8 cellular contexts compared by ENCODE assay signal in the genomic region with DNA sequence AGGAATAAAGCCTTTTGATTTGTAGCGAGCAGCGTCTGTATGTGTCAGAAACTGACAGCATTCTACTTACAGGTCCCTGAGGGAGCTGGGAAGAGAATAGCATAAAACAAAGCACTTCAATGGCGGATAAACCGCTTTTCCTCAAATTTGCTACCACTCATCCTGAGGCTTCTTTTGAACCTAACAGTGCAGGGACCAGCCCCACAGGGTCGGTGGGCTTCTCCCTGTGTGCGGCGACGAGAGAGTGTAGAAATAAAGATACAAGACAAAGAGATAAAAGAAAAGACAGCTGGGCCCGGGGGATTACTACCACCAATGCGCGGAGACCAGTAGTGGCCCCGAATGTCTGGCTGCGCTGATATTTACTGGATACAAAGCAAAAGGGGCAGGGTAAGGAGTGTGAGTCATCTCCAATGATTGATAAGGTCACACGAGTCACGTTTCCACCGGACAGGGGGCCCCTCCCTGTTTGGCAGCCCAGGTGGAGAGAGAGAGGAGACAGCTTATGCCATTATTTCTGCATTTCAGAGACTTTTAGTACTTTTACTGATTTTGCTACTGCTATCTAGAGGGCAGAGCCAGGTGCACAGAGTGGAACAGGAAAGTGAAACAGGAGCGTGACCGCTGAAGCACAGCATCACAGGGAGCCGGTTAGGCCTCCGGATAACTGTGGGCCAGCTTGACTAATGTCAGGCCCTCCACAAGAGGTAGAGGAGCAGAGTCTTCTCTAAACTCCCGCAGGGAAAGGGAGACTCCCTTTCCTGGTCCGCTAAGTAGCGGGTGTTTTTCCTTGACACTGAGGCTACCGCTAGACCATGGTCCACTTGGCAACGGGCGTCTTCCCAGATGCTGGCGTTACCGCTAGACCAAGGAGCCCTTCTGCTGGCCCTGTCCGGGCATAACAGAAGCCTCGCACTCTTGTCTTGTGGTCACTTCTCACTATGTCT. TPM values are rescaled to one million over a fixed set of nuclear protein-coding genes. Genes with fewer than 3 reads are reported as not detected.
DNase-seq lines count a peak whose midpoint lies in the region; ATAC-seq and TF ChIP-seq lines count a peak whose summit lies in the region.
"Not testable (repeated sequence)": the region's sequence is repeated elsewhere in the genome, so short reads cannot be mapped to it uniquely, and the experiment has no call there.

No MANE protein-coding gene starts in this region.

- peak overlapping the region; percentile 99 for H3K4me3 Mint-ChIP-seq in nephron progenitor cell

- TF ChIP-seq CTCF in BE2C (IDR thresholded peaks at IDR 0.05; ENCODE audit: low read depth, low read length); HFF-Myc (IDR thresholded peaks at IDR 0.05; ENCODE audit: low read depth, low read length, missing control alignments); nephron progenitor cell (IDR thresholded peaks at IDR 0.05): not testable (repeated sequence)

- H3K36me3 Mint-ChIP-seq in nephron progenitor cell (ENCODE audit: low read depth) = peaks cover 48% of the 10 kb centered on the region

- not testable (repeated sequence) for H3K9me3 ChIP-seq in BE2C; SJSA1 (replicated peaks)

- ATAC-seq in left cardiac atrium = not testable (repeated sequence)

- peaks cover 53% of the 10 kb centered on the region for H3K4me1 Mint-ChIP-seq in nephron progenitor cell

- not testable (repeated sequence) for H3K27me3 Mint-ChIP-seq in nephron progenitor cell (ENCODE audit: low read depth, poor library complexity)

- H3K4me1 ChIP-seq in BE2C (peaks cover 11% of the 10 kb centered on the region), SJSA1 (replicated peaks) (peaks cover 39% of the 10 kb centered on the region)

- not testable (repeated sequence) for H3K9me3 Mint-ChIP-seq in nephron progenitor cell

- peak overlapping the region; percentile 100 for H3K27ac ChIP-seq in SJSA1

- H3K27me3 ChIP-seq in BE2C; SJSA1 (replicated peaks): not testable (repeated sequence)

- H3K27ac Mint-ChIP-seq in nephron progenitor cell = peak overlapping the region; percentile 78

- H3K4me3 ChIP-seq in BE2C (ENCODE audit: low read depth, low read length) (peak overlapping the region; percentile 88), HFF-Myc (replicated peaks; ENCODE audit: low read depth, low read length) (peak overlapping the region; percentile 98), SJSA1 (peak overlapping the region; percentile 95)

- peak; percentile 56 for DNase-seq in BE2C
- not testable (repeated sequence) for DNase-seq in HFF-Myc (ENCODE audit: extremely low read depth, low read depth); nephron progenitor cell
- DNase-seq in SJSA1 (ENCODE audit: low read depth in 1 of 2, low spot score in 2 of 2) = peak in 1 of 2 experiments; percentile 41
- DNase-seq in activated CD8-positive, alpha-beta memory T cell treated with anti-CD3 and anti-CD28 coated beads, Interleukin-2, amount 50 U/mL, for 48 hours = peak; percentile 67
- DNase-seq in central memory CD4-positive, alpha-beta T cell = peak; percentile 52
- peak; percentile 67 for DNase-seq in left cardiac atrium
- DNase-seq in stimulated activated naive CD4-positive, alpha-beta T cell (lab: John Stamatoyannopoulos, UW) = peak in 4 of 6 experiments; percentile 28 to 54 (median 40)

- intact Hi-C loops in left cardiac atrium (cut with DNase I) = loop anchor here (5.0 to 10.0 kb wide), 2 partner anchors 88 to 91 kb away; a partner anchor contains a TSS

- not testable (repeated sequence) for H3K36me3 ChIP-seq in BE2C
- H3K36me3 ChIP-seq in SJSA1 = peaks cover 76% of the 10 kb centered on the region

RNA-seq across cellular contexts. Expression of a gene that starts 4.1 kb away (rescaled TPM):
- 145 TPM for polyA plus RNA-seq in BE2C (2012; ENCODE audit: insufficient read depth, insufficient read length, low read depth)
- total RNA-seq in SJSA1 (2014; rRNA removed; shearing (Covaris generic)) = 79.5 and 86.0 TPM in 2 replicates
- total RNA-seq in left cardiac atrium = 10 to 100 TPM; 67.2 to 78.6 TPM

RNA-seq across cellular contexts. Expression of a gene that starts 7.9 kb away (rescaled TPM):
- polyA plus RNA-seq in BE2C (2012; ENCODE audit: insufficient read depth, insufficient read length, low read depth) = 2.9 TPM
- total RNA-seq in SJSA1 (2014; rRNA removed; shearing (Covaris generic)) = 3.5 and 11.8 TPM in 2 replicates
- total RNA-seq in left cardiac atrium = 10 to 100 TPM; 29.6 to 67.1 TPM

RNA-seq across cellular contexts. Expression of a gene that starts 22.2 kb away (rescaled TPM):
- polyA plus RNA-seq in BE2C (2012; ENCODE audit: insufficient read depth, insufficient read length, low read depth) = not detected
- total RNA-seq in SJSA1 (2014; rRNA removed; shearing (Covaris generic)) = not detected in 2 replicates
- under 1 TPM in 1 of 2 donors, not detected in 1; 0.50 TPM for total RNA-seq in left cardiac atrium

RNA-seq across cellular contexts. Expression of a gene that starts 23.8 kb away (rescaled TPM):
- 152 TPM for polyA plus RNA-seq in BE2C (2012; ENCODE audit: insufficient read depth, insufficient read length, low read depth)
- total RNA-seq in SJSA1 (2014; rRNA removed; shearing (Covaris generic)) = 200 and 215 TPM in 2 replicates
- total RNA-seq in left cardiac atrium = 100 to 1,000 TPM; 279 to 342 TPM

RNA-seq across cellular contexts. Expression of a gene that starts 40.0 kb away (rescaled TPM):
- 11.4 TPM for polyA plus RNA-seq in BE2C (2012; ENCODE audit: insufficient read depth, insufficient read length, low read depth)
- not detected in 2 replicates for total RNA-seq in SJSA1 (2014; rRNA removed; shearing (Covaris generic))
- 1 to 10 TPM; 2.8 to 5.4 TPM for total RNA-seq in left cardiac atrium
